27 cellular contexts compared by ENCODE assay signal in the genomic region with DNA sequence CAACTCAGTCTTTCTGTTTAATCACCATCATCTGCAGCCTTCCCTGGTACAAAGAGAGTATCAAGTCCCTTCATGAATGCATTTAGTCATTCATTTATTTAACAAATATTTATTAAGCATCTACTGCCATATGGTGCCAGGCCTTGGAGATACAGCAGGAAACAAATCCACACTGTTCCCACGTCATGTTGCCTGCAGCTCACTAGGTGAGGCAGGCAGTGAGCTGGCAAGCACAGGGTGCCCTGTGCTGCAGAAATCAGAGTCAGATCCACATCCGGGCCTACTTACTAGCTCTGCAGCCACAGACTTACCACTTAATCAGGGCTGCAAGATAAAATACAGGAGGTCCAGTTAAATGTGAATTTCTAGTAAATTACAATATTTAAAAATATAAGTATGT. TPM values are rescaled to one million over a fixed set of nuclear protein-coding genes. Genes with fewer than 3 reads are reported as not detected.
DNase-seq lines count a peak whose midpoint lies in the region; ATAC-seq, FAIRE-seq and TF ChIP-seq lines count a peak whose summit lies in the region.
"Had no signal": no experiment of that assay in that cellular context is flagged by ENCODE, and none has a peak within 500 bp of the region (broad histone marks: within the 10 kb centered on the region; RNA-seq: fewer than 3 reads in every experiment).

No MANE protein-coding gene starts in this region.

- no peak overlapping the region for H3K4me3 ChIP-seq in heart left ventricle
- no peak overlapping the region for H3K4me3 ChIP-seq in right cardiac atrium (ENCODE audit: low read length)
- no peak overlapping the region for H3K4me3 ChIP-seq in dorsolateral prefrontal cortex
- H3K4me3 ChIP-seq in CD4-positive, alpha-beta memory T cell (ENCODE audit: low read length in 2 of 2), result no peak overlapping the region
- H3K4me3 ChIP-seq: lung, suprapubic skin, uterus had no signal

- no peaks in the 10 kb centered on the region for H3K9me3 Mint-ChIP-seq in type B pancreatic cell
- peaks cover 4% of the 10 kb centered on the region for H3K9me3 Mint-ChIP-seq in stimulated activated effector memory CD8-positive, alpha-beta T cell treated with anti-CD3 and anti-CD28 coated beads, Interleukin-12 subunit alpha, Interleukin-12 subunit beta, amount 100 ng/mL, for 72 hours
- peaks cover 0 to 14% (median 6%) of the 10 kb centered on the region in 8 donors for H3K9me3 Mint-ChIP-seq in CD4-positive, alpha-beta memory T cell

- WGBS in heart left ventricle, 4 donors, result 28 to 43% (median 38%) methylated on average over 2 of the region's 2 CpGs
- 55% methylated on average over 2 of the region's 2 CpGs for WGBS in right cardiac atrium

- POLR2A ChIA-PET in CD4-positive, alpha-beta memory T cell (lab: Charles Lee; ENCODE audit: partially characterized antibody), result interaction anchor here (0.5 kb wide), 1 partner anchor 24 kb away, joined by 3 read pairs; no protein-coding TSS in a partner anchor

- H3K4me1 ChIP-seq in heart left ventricle (peaks cover 0 to 28% (median 6%) of the 10 kb centered on the region in 12 donors), right cardiac atrium (ENCODE audit: control insufficient read depth, insufficient read depth, low read length) (peaks cover 4% of the 10 kb centered on the region)
- no peaks in the 10 kb centered on the region for H3K4me1 ChIP-seq in CD4-positive, alpha-beta memory T cell (ENCODE audit: insufficient read depth, low read length)
- H3K4me1 ChIP-seq: BE2C, uterus had no signal

- CTCF ChIA-PET in CD4-positive, alpha-beta memory T cell (lab: Charles Lee; ENCODE audit: partially characterized antibody), result no interaction called here

- H3K27ac ChIP-seq in heart left ventricle, result peak overlapping the region in 5 of 12 donors; percentile 15 to 86 (median 84)
- H3K27ac ChIP-seq in right cardiac atrium (ENCODE audit: low read length), result no peak overlapping the region
- peak overlapping the region in 46 of 59 donors; percentile 28 to 94 (median 80) for H3K27ac ChIP-seq in dorsolateral prefrontal cortex
- H3K27ac ChIP-seq in CD4-positive, alpha-beta memory T cell (ENCODE audit: low read depth, low read length), result no peak overlapping the region
- H3K27ac ChIP-seq: uterus had no signal

- no peaks in the 10 kb centered on the region for H3K36me3 ChIP-seq in heart left ventricle
- H3K36me3 ChIP-seq in CD4-positive, alpha-beta memory T cell (ENCODE audit: insufficient read depth, low read length), result no peaks in the 10 kb centered on the region
- H3K36me3 ChIP-seq: BE2C, suprapubic skin, uterus had no signal

- no peak overlapping the region for H3K4me3 Mint-ChIP-seq in type B pancreatic cell
- H3K4me3 Mint-ChIP-seq in stimulated activated effector memory CD8-positive, alpha-beta T cell treated with anti-CD3 and anti-CD28 coated beads, Interleukin-12 subunit alpha, Interleukin-12 subunit beta, amount 100 ng/mL, for 72 hours, result no peak overlapping the region
- no peak overlapping the region for H3K4me3 Mint-ChIP-seq in CD4-positive, alpha-beta memory T cell
- H3K4me3 Mint-ChIP-seq: activated CD4-positive, alpha-beta memory T cell treated with anti-CD3 and anti-CD28 coated beads for 36 hours; activated naive CD4-positive, alpha-beta T cell treated with anti-CD3 and anti-CD28 coated beads, Interleukin-2, amount 50 U/mL, for 24 hours; activated T-helper 17 cell treated with anti-CD3 and anti-CD28 coated beads, Interleukin-2, amount 50 U/mL, for 72 hours; stimulated activated memory B cell treated with anti-CD40 and anti-IgM and Interleukin-4, amounts not matched to agents 10 μg/mL and 1 μg/mL and 100 μg/mL, for 72 hours had no signal

- TF ChIP-seq CTCF in heart left ventricle (IDR thresholded peaks at IDR 0.05) (no peak), dorsolateral prefrontal cortex (IDR thresholded peaks at IDR 0.05 in 54 of 56, conservative IDR thresholded peaks at IDR 0.05 in 2 of 56; ENCODE audit: low read depth in 1 of 56, partially characterized antibody in 56 of 56) (no peak), type B pancreatic cell (conservative IDR thresholded peaks at IDR 0.05) (no peak)

- H3K9me3 ChIP-seq in heart left ventricle, result peaks cover 0 to 8% (median 0%) of the 10 kb centered on the region in 12 donors
- no peaks in the 10 kb centered on the region for H3K9me3 ChIP-seq in right cardiac atrium (ENCODE audit: control insufficient read depth, low read length)
- H3K9me3 ChIP-seq in CD4-positive, alpha-beta memory T cell (ENCODE audit: control insufficient read depth in 1 of 2, low read length in 2 of 2), result no peaks in the 10 kb centered on the region
- H3K9me3 ChIP-seq: BE2C, suprapubic skin, uterus had no signal

- no peak for TF ChIP-seq POLR2A in heart left ventricle (IDR thresholded peaks at IDR 0.05)

- ATAC-seq in heart left ventricle (peak in 3 of 4 donors; percentile 33 to 45 (median 38)), right cardiac atrium (no peak), GM21786 (IDR thresholded peaks at IDR 0.05; ENCODE audit: unreplicated experiment) (no peak)
- ATAC-seq in stimulated activated effector memory CD8-positive, alpha-beta T cell treated with anti-CD3 and anti-CD28 coated beads, Interleukin-12 subunit alpha, Interleukin-12 subunit beta, amount 100 ng/mL, for 72 hours, result no peak
- ATAC-seq: activated T-helper 17 cell treated with anti-CD3 and anti-CD28 coated beads, Interleukin-2, amount 50 U/mL, for 72 hours; stimulated activated memory B cell treated with anti-CD40 and anti-IgM and Interleukin-4, amounts not matched to agents 10 μg/mL and 1 μg/mL and 100 μg/mL, for 72 hours had no signal

- no peaks in the 10 kb centered on the region for H3K27me3 ChIP-seq in heart left ventricle
- no peaks in the 10 kb centered on the region for H3K27me3 ChIP-seq in right cardiac atrium (ENCODE audit: control insufficient read depth, insufficient read depth)
- H3K27me3 ChIP-seq in dorsolateral prefrontal cortex, result no peaks in the 10 kb centered on the region
- no peaks in the 10 kb centered on the region for H3K27me3 ChIP-seq in CD4-positive, alpha-beta memory T cell (ENCODE audit: insufficient read depth, low read length)
- H3K27me3 ChIP-seq: BE2C, suprapubic skin, uterus had no signal

- H3K36me3 Mint-ChIP-seq in type B pancreatic cell, result no peaks in the 10 kb centered on the region
- H3K36me3 Mint-ChIP-seq in stimulated activated effector memory CD8-positive, alpha-beta T cell treated with anti-CD3 and anti-CD28 coated beads, Interleukin-12 subunit alpha, Interleukin-12 subunit beta, amount 100 ng/mL, for 72 hours, result no peaks in the 10 kb centered on the region
- H3K36me3 Mint-ChIP-seq in CD4-positive, alpha-beta memory T cell, result no peaks in the 10 kb centered on the region
- H3K36me3 Mint-ChIP-seq: activated CD4-positive, alpha-beta memory T cell treated with anti-CD3 and anti-CD28 coated beads for 36 hours; activated naive CD4-positive, alpha-beta T cell treated with anti-CD3 and anti-CD28 coated beads, Interleukin-2, amount 50 U/mL, for 24 hours; stimulated activated memory B cell treated with anti-CD40 and anti-IgM and Interleukin-4, amounts not matched to agents 10 μg/mL and 1 μg/mL and 100 μg/mL, for 72 hours had no signal

- H3K4me1 Mint-ChIP-seq in type B pancreatic cell (ENCODE audit: unreplicated experiment), result peaks cover 8% of the 10 kb centered on the region
- H3K4me1 Mint-ChIP-seq in stimulated activated effector memory CD8-positive, alpha-beta T cell treated with anti-CD3 and anti-CD28 coated beads, Interleukin-12 subunit alpha, Interleukin-12 subunit beta, amount 100 ng/mL, for 72 hours, result no peaks in the 10 kb centered on the region
- H3K4me1 Mint-ChIP-seq in CD4-positive, alpha-beta memory T cell, result no peaks in the 10 kb centered on the region
- H3K4me1 Mint-ChIP-seq: activated naive CD4-positive, alpha-beta T cell treated with anti-CD3 and anti-CD28 coated beads, Interleukin-2, amount 50 U/mL, for 24 hours; activated T-helper 17 cell treated with anti-CD3 and anti-CD28 coated beads, Interleukin-2, amount 50 U/mL, for 72 hours; stimulated activated memory B cell treated with anti-CD40 and anti-IgM and Interleukin-4, amounts not matched to agents 10 μg/mL and 1 μg/mL and 100 μg/mL, for 72 hours had no signal

- H3K27me3 Mint-ChIP-seq in type B pancreatic cell, result peaks cover 8% of the 10 kb centered on the region
- peaks cover 17 to 31% of the 10 kb centered on the region in 2 donors for H3K27me3 Mint-ChIP-seq in CD4-positive, alpha-beta memory T cell

- peak; percentile 87 for FAIRE-seq in islet of Langerhans (lab: Jason Lieb, UNC)
- FAIRE-seq: endothelial cell of umbilical vein, H54 had no signal

- intact Hi-C loops in heart left ventricle (cut with DNase I) (no loop called here), right cardiac atrium (cut with DNase I) (no loop called here), dorsolateral prefrontal cortex (cut with DNase I) (no loop called here)
- intact Hi-C loops in CD4-positive, alpha-beta memory T cell (cut with micrococcal nuclease), result no loop called here

- DNase-seq in heart left ventricle, result peak in 1 of 5 donors; percentile 35
- no peak for DNase-seq in right cardiac atrium
- DNase-seq in dorsolateral prefrontal cortex, result peak in 4 of 10 donors; percentile 31 to 56 (median 50)
- DNase-seq in type B pancreatic cell (ENCODE audit: extremely low spot score, unreplicated experiment), result no peak
- DNase-seq in stimulated activated effector memory CD8-positive, alpha-beta T cell treated with anti-CD3 and anti-CD28 coated beads, Interleukin-12 subunit alpha, Interleukin-12 subunit beta, amount 100 ng/mL, for 72 hours (ENCODE audit: low spot score in 2 of 2), result no peak
- no peak for DNase-seq in CD4-positive, alpha-beta memory T cell
- DNase-seq: activated CD4-positive, alpha-beta memory T cell treated with anti-CD3 and anti-CD28 coated beads for 36 hours; activated CD8-positive, alpha-beta memory T cell treated with anti-CD3 and anti-CD28 coated beads, Interleukin-2, amount 50 U/mL, for 48 hours; BE2C; central memory CD4-positive, alpha-beta T cell; DND-41; NCI-H748 treated with DMSO at 0.1 percent for 48 hours; OCI-M1; SHP77 treated with DMSO at 0.1 percent for 48 hours; uterus had no signal

- H3K27ac Mint-ChIP-seq in type B pancreatic cell, result peak overlapping the region; percentile 78
- no peak overlapping the region for H3K27ac Mint-ChIP-seq in stimulated activated effector memory CD8-positive, alpha-beta T cell treated with anti-CD3 and anti-CD28 coated beads, Interleukin-12 subunit alpha, Interleukin-12 subunit beta, amount 100 ng/mL, for 72 hours
- H3K27ac Mint-ChIP-seq in CD4-positive, alpha-beta memory T cell, result no peak overlapping the region
- H3K27ac Mint-ChIP-seq: activated CD4-positive, alpha-beta memory T cell treated with anti-CD3 and anti-CD28 coated beads for 36 hours; activated naive CD4-positive, alpha-beta T cell treated with anti-CD3 and anti-CD28 coated beads, Interleukin-2, amount 50 U/mL, for 24 hours; activated T-helper 17 cell treated with anti-CD3 and anti-CD28 coated beads, Interleukin-2, amount 50 U/mL, for 72 hours; stimulated activated memory B cell treated with anti-CD40 and anti-IgM and Interleukin-4, amounts not matched to agents 10 μg/mL and 1 μg/mL and 100 μg/mL, for 72 hours had no signal

RNA-seq across cellular contexts. Expression of gene CES5A, which starts 38.5 kb away (rescaled TPM):
- under 1 TPM in 2 of 9 donors, not detected in 7; 0.20 to 0.51 TPM for total RNA-seq in heart left ventricle
- polyA plus RNA-seq in heart left ventricle, result under 1 TPM in 1 of 2 donors, not detected in 1; 0.10 TPM
- total RNA-seq in right cardiac atrium, result under 1 TPM in 3 of 4 donors, not detected in 1; 0.20 to 0.32 (median 0.22) TPM
- polyA plus RNA-seq in right cardiac atrium, result 0.36 TPM
- total RNA-seq in dorsolateral prefrontal cortex, result 1 to 10 TPM in 33 of 120 experiments, under 1 TPM in 74, not detected in 13; 0.19 to 2.4 (median 0.76) TPM
- total RNA-seq in type B pancreatic cell (ENCODE audit: low replicate concordance), result not detected in 2 replicates
- not detected for total RNA-seq in CD4-positive, alpha-beta memory T cell
- polyA plus RNA-seq in CD4-positive, alpha-beta memory T cell, result not detected
- total RNA-seq: A673; activated CD4-positive, alpha-beta memory T cell treated with anti-CD3 and anti-CD28 coated beads for 36 hours; activated T-helper 17 cell treated with anti-CD3 and anti-CD28 coated beads, Interleukin-2, amount 50 U/mL, for 72 hours; endothelial cell of umbilical vein; fibroblast of villous mesenchyme; lung; pulmonary artery endothelial cell; uterus had no signal
- polyA plus RNA-seq: endothelial cell of umbilical vein, lung had no signal

Comparison
In these comparisons a context has a peak if more than half of its experiments do, and no peak if none do; other contexts are left out.
1. ATAC-seq: peak in heart left ventricle (3 of 4); none in right cardiac atrium (0 of 2), stimulated activated effector memory CD8-positive, alpha-beta T cell treated with anti-CD3 and anti-CD28 coated beads, Interleukin-12 subunit alpha, Interleukin-12 subunit beta, amount 100 ng/mL, for 72 hours (single experiment) and GM21786 (single experiment).
2. H3K27ac ChIP-seq: peak in dorsolateral prefrontal cortex (46 of 59); none in right cardiac atrium (single experiment) and CD4-positive, alpha-beta memory T cell (single experiment).